In the genomic region with DNA sequence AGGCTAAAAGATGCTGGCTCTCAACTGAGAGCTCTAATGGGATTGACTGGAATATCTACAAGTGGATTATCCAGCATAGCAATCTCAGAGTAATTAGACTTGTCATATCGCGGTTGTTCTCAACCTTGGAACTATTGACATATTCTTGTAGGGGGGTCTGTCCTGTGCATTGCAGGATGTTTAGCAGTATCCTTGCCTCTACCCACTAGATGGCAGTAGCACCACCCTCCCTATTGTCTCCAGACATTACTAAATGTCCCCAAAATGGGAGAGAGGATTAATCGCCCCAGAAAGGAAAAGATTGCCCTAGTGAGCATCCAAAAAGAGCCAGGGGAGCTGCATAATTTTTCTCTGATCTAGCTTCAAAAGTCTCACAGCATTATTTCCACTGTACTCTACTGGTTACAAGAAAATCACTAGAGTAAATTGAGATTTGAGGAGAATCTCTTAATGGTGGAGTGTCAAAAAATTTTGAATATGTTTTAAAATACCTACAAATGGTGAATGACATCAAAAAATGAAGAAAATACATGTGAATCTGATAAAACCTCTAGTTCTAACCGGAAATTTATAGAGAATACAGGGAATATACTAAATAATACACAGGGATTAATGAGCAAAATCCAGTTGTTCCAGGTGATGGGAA, we compare ENCODE assay signal across 8 cellular contexts.
DNase-seq lines count a peak whose midpoint lies in the region; ATAC-seq and TF ChIP-seq lines count a peak whose summit lies in the region.

No MANE protein-coding gene starts in this region.

- H3K4me3 ChIP-seq in body of pancreas (no peak overlapping the region), lower lobe of right lung (no peak overlapping the region), vagina (no peak overlapping the region)

- H3K36me3 ChIP-seq in body of pancreas (replicated peaks in 1 of 2; ENCODE audit: insufficient read depth in 1 of 2, low read depth in 2 of 2) (no peaks in the 10 kb centered on the region), lower lobe of right lung (no peaks in the 10 kb centered on the region), vagina (no peaks in the 10 kb centered on the region)

- peak; percentile 62 for DNase-seq in NAMALWA (ENCODE audit: low spot score)
- peak; percentile 33 to 52 (median 41) for DNase-seq in body of pancreas
- no peak for DNase-seq in lower lobe of right lung
- no peak for DNase-seq in vagina (ENCODE audit: extremely low spot score in 2 of 2)
- no peak for DNase-seq in NCI-H2227 treated with DMSO at 0.1 percent for 48 hours (lab: John Stamatoyannopoulos, UW)

- TF ChIP-seq POLR2A in body of pancreas (IDR thresholded peaks at IDR 0.05) (no peak), vagina (IDR thresholded peaks at IDR 0.05) (no peak)

- TF ChIP-seq CTCF in C4-2B (conservative IDR thresholded peaks at IDR 0.05) = peak; percentile 93
- TF ChIP-seq CTCF in body of pancreas (IDR thresholded peaks at IDR 0.05) = peak; percentile 40 to 57 (median 56)
- TF ChIP-seq CTCF in lower lobe of right lung (IDR thresholded peaks at IDR 0.05) = peak; percentile 48
- TF ChIP-seq CTCF in vagina (IDR thresholded peaks at IDR 0.05) = peak in 1 of 3 experiments; percentile 47

- no peaks in the 10 kb centered on the region for H3K27me3 ChIP-seq in body of pancreas
- H3K27me3 ChIP-seq in lower lobe of right lung (ENCODE audit: low read depth) = no peaks in the 10 kb centered on the region
- no peaks in the 10 kb centered on the region for H3K27me3 ChIP-seq in vagina

- intact Hi-C loops in body of pancreas (cut with DNase I) = no loop called here
- intact Hi-C loops in lower lobe of right lung (cut with DNase I) = no loop called here
- intact Hi-C loops in vagina (cut with DNase I) = no loop called here

- no peaks in the 10 kb centered on the region for H3K9me3 ChIP-seq in body of pancreas
- H3K9me3 ChIP-seq in lower lobe of right lung = no peaks in the 10 kb centered on the region
- H3K9me3 ChIP-seq in vagina = no peaks in the 10 kb centered on the region

- H3K4me1 ChIP-seq in body of pancreas (no peaks in the 10 kb centered on the region), lower lobe of right lung (no peaks in the 10 kb centered on the region), vagina (no peaks in the 10 kb centered on the region)

- ATAC-seq in GM18511 (IDR thresholded peaks at IDR 0.05; ENCODE audit: unreplicated experiment) (peak; percentile 76), HG02852 (IDR thresholded peaks at IDR 0.05; ENCODE audit: unreplicated experiment) (peak; percentile 91), body of pancreas (peak; percentile 65), lower lobe of right lung (peak; percentile 48 to 59)

- H3K27ac ChIP-seq in C4-2B = no peak overlapping the region
- H3K27ac ChIP-seq in body of pancreas = no peak overlapping the region
- no peak overlapping the region for H3K27ac ChIP-seq in lower lobe of right lung
- no peak overlapping the region for H3K27ac ChIP-seq in vagina

- WGBS in body of pancreas, 2 donors = 15 to 33% methylated on average over 4 of the region's 4 CpGs

Comparison
In these comparisons a context has a peak if more than half of its experiments do, and no peak if none do; other contexts are left out.
1. DNase-seq: peak in NAMALWA (single experiment) and body of pancreas (4 of 4); none in lower lobe of right lung (single experiment), vagina (0 of 2) and NCI-H2227 treated with DMSO at 0.1 percent for 48 hours (single experiment).
2. Peak in every context shown above with its lines, with median percentiles within 50 percentile points of each other: ATAC-seq.